In genomic region chr1:154222918-154223317, GRCh38 we compare ENCODE assay signal across 11 cellular contexts. TPM values are rescaled to one million over a fixed set of nuclear protein-coding genes. Genes with fewer than 3 reads are reported as not detected.
A peak's percentile ranks its signal among the peaks of the same experiment; 100 is the strongest.
DNase-seq lines count a peak whose midpoint lies in the region; ATAC-seq and TF ChIP-seq lines count a peak whose summit lies in the region.
"Had no signal": no experiment of that assay in that cellular context is flagged by ENCODE, and none has a peak within 500 bp of the region (broad histone marks: within the 10 kb centered on the region; RNA-seq: fewer than 3 reads in every experiment).

No MANE protein-coding gene starts in this region.

- peaks cover 21% of the 10 kb centered on the region for H3K4me1 ChIP-seq in iPS-20b (ENCODE audit: insufficient read depth, low read length)
- peaks cover 37 to 68% (median 57%) of the 10 kb centered on the region in 4 donors for H3K4me1 ChIP-seq in stomach

- peaks cover 69% of the 10 kb centered on the region for H3K4me1 Mint-ChIP-seq in activated naive CD4-positive, alpha-beta T cell treated with anti-CD3 and anti-CD28 coated beads, Interleukin-2, amount 10 ng/mL, durations not matched to agents 7 days and 5 days
- peaks cover 67% of the 10 kb centered on the region for H3K4me1 Mint-ChIP-seq in activated CD4-positive, alpha-beta memory T cell treated with anti-CD3 and anti-CD28 coated beads for 36 hours (ENCODE audit: low read depth)

- peak overlapping the region; percentile 76 for H3K27ac Mint-ChIP-seq in activated naive CD4-positive, alpha-beta T cell treated with anti-CD3 and anti-CD28 coated beads, Interleukin-2, amount 10 ng/mL, durations not matched to agents 7 days and 5 days
- peak overlapping the region; percentile 94 for H3K27ac Mint-ChIP-seq in activated CD4-positive, alpha-beta memory T cell treated with anti-CD3 and anti-CD28 coated beads for 36 hours

- H3K9ac ChIP-seq in iPS-20b (ENCODE audit: low read depth, low read length) = peak overlapping the region; percentile 94; the same call in 1 of the 2 replicates

- intact Hi-C loops in activated CD4-positive, alpha-beta memory T cell treated with anti-CD3 and anti-CD28 coated beads for 36 hours (cut with micrococcal nuclease) = loop anchor here (5.0 kb wide), 1 partner anchor 301 kb away; the partner anchor contains the start of gene GATAD2B
- intact Hi-C loops in stomach (cut with DNase I; ENCODE audit: low total_unique reads) = no loop called here

- H3K9me3 ChIP-seq in iPS-20b (ENCODE audit: insufficient read depth, low read depth, low read length) (no peaks in the 10 kb centered on the region), stomach (no peaks in the 10 kb centered on the region)

- H3K27ac ChIP-seq in iPS-20b (ENCODE audit: low read length) (no peak overlapping the region), stomach (peak overlapping the region in 3 of 5 donors; percentile 96 to 100 (median 100))

- ATAC-seq in HG02763 (IDR thresholded peaks at IDR 0.05; ENCODE audit: unreplicated experiment) (no peak), GM21528 (IDR thresholded peaks at IDR 0.05; ENCODE audit: low FRiP score, unreplicated experiment) (no peak)

- 61 to 70% (median 65%) methylated on average over 1 of the region's 1 CpG for WGBS in stomach, 5 donors

- peak overlapping the region; percentile 94 for H3K4me3 Mint-ChIP-seq in activated naive CD4-positive, alpha-beta T cell treated with anti-CD3 and anti-CD28 coated beads, Interleukin-2, amount 10 ng/mL, durations not matched to agents 7 days and 5 days
- H3K4me3 Mint-ChIP-seq in activated CD4-positive, alpha-beta memory T cell treated with anti-CD3 and anti-CD28 coated beads for 36 hours = peak overlapping the region; percentile 90

- no peak for TF ChIP-seq CTCF in stomach (IDR thresholded peaks at IDR 0.05)

- CTCF ChIA-PET in activated naive CD4-positive, alpha-beta T cell treated with anti-CD3 and anti-CD28 coated beads, Interleukin-2, amount 10 ng/mL, durations not matched to agents 7 days and 5 days (lab: Charles Lee) = interaction anchor here (1.4 kb wide), 1 partner anchor 112 kb away, joined by 4 read pairs; no protein-coding TSS in a partner anchor
- CTCF ChIA-PET in activated CD4-positive, alpha-beta memory T cell treated with anti-CD3 and anti-CD28 coated beads for 36 hours (lab: Charles Lee) = interaction anchor here (1.0 to 2.3 kb wide), 9 partner anchors 12 to 256 kb away, joined by 3 to 11 read pairs (median 4); partner anchors contain the start of gene HAX1

- H3K27me3 Mint-ChIP-seq in activated naive CD4-positive, alpha-beta T cell treated with anti-CD3 and anti-CD28 coated beads, Interleukin-2, amount 10 ng/mL, durations not matched to agents 7 days and 5 days = no peaks in the 10 kb centered on the region
- H3K27me3 Mint-ChIP-seq in activated CD4-positive, alpha-beta memory T cell treated with anti-CD3 and anti-CD28 coated beads for 36 hours = peaks cover 2% of the 10 kb centered on the region

- TF ChIP-seq POLR2A in stomach (IDR thresholded peaks at IDR 0.05) = no peak

- H3K36me3 ChIP-seq in iPS-20b (ENCODE audit: insufficient read depth, low read depth, low read length) (peaks cover 59% of the 10 kb centered on the region), stomach (peaks cover 21 to 40% (median 37%) of the 10 kb centered on the region in 4 donors)

- H3K4me3 ChIP-seq in iPS-20b (ENCODE audit: low read length) (peak overlapping the region; percentile 89), stomach (peak overlapping the region in 2 of 4 donors; percentile 81 to 82)

- POLR2A ChIA-PET in activated CD4-positive, alpha-beta memory T cell treated with anti-CD3 and anti-CD28 coated beads for 36 hours (lab: Charles Lee) = interaction anchor here (1.5 to 3.9 kb wide), 2 partner anchors 9 to 41 kb away, joined by 6 to 21 read pairs; no protein-coding TSS in a partner anchor

- no peak for TF ChIP-seq EP300 in stomach (IDR thresholded peaks at IDR 0.05)

- no peaks in the 10 kb centered on the region for H3K27me3 ChIP-seq in iPS-20b (ENCODE audit: insufficient read depth, low read length)
- H3K27me3 ChIP-seq in stomach = no peaks in the 10 kb centered on the region

- no peak for DNase-seq in activated naive CD4-positive, alpha-beta T cell treated with anti-CD3 and anti-CD28 coated beads, Interleukin-2, amount 10 ng/mL, durations not matched to agents 7 days and 5 days
- DNase-seq in activated naive CD4-positive, alpha-beta T cell (lab: John Stamatoyannopoulos, UW) = no peak
- no peak for DNase-seq in activated CD4-positive, alpha-beta memory T cell treated with anti-CD3 and anti-CD28 coated beads for 36 hours
- DNase-seq in stomach (no peak), anterior cingulate cortex (lab: John Stamatoyannopoulos, UW) (no peak)

- peaks cover 67% of the 10 kb centered on the region for H3K36me3 Mint-ChIP-seq in activated naive CD4-positive, alpha-beta T cell treated with anti-CD3 and anti-CD28 coated beads, Interleukin-2, amount 10 ng/mL, durations not matched to agents 7 days and 5 days
- H3K36me3 Mint-ChIP-seq in activated CD4-positive, alpha-beta memory T cell treated with anti-CD3 and anti-CD28 coated beads for 36 hours = peaks cover 61% of the 10 kb centered on the region

- H3K9me3 Mint-ChIP-seq in activated naive CD4-positive, alpha-beta T cell treated with anti-CD3 and anti-CD28 coated beads, Interleukin-2, amount 10 ng/mL, durations not matched to agents 7 days and 5 days = no peaks in the 10 kb centered on the region
- peaks cover 4% of the 10 kb centered on the region for H3K9me3 Mint-ChIP-seq in activated CD4-positive, alpha-beta memory T cell treated with anti-CD3 and anti-CD28 coated beads for 36 hours

RNA-seq across cellular contexts. Expression of gene UBAP2L, which starts 2.2 kb away (rescaled TPM):
- 100 to 1,000 TPM; 180 to 183 TPM for total RNA-seq in activated CD4-positive, alpha-beta memory T cell treated with anti-CD3 and anti-CD28 coated beads for 36 hours
- total RNA-seq in stomach = 100 to 1,000 TPM in 2 of 5 donors, 10 to 100 TPM in 3; 25.2 to 109 (median 90.6) TPM
- 10 to 100 TPM; 41.1 to 44.8 (median 43.4) TPM for polyA plus RNA-seq in stomach

RNA-seq across cellular contexts. Expression of gene CFAP141, which starts 16.8 kb away (rescaled TPM):
- total RNA-seq in activated CD4-positive, alpha-beta memory T cell treated with anti-CD3 and anti-CD28 coated beads for 36 hours = not detected
- not detected for total RNA-seq in stomach
- not detected for polyA plus RNA-seq in stomach
- total RNA-seq: mesenteric fat pad; T-helper 1 cell treated with Interleukin-12 subunit alpha and Interleukin-12 subunit beta and Interleukin-4 antibody, amounts not matched to agents 30 ng/mL and 1 ng/mL, for 36 hours had no signal
- polyA plus RNA-seq: esophagus had no signal

RNA-seq across cellular contexts. Expression of gene TPM3, which starts 31.0 kb away (rescaled TPM):
- 100 to 1,000 TPM; 726 to 736 TPM for total RNA-seq in activated CD4-positive, alpha-beta memory T cell treated with anti-CD3 and anti-CD28 coated beads for 36 hours
- 100 to 1,000 TPM in 4 of 5 donors, 10 to 100 TPM in 1; 32.7 to 293 (median 214) TPM for total RNA-seq in stomach
- 100 to 1,000 TPM; 101 to 364 (median 159) TPM for polyA plus RNA-seq in stomach

RNA-seq across cellular contexts. Expression of gene HAX1, which starts 49.5 kb away (rescaled TPM):
- 100 to 1,000 TPM; 168 to 169 TPM for total RNA-seq in activated CD4-positive, alpha-beta memory T cell treated with anti-CD3 and anti-CD28 coated beads for 36 hours
- 100 to 1,000 TPM in 1 of 5 donors, 10 to 100 TPM in 4; 36.2 to 167 (median 61.0) TPM for total RNA-seq in stomach
- 100 to 1,000 TPM; 100 to 136 (median 120) TPM for polyA plus RNA-seq in stomach
